In genomic region chr10:75651452-75651851, GRCh38 we compare ENCODE assay signal across 14 cellular contexts.
DNase-seq lines count a peak whose midpoint lies in the region; ATAC-seq and TF ChIP-seq lines count a peak whose summit lies in the region.
"Had no signal": no experiment of that assay in that cellular context is flagged by ENCODE, and none has a peak within 500 bp of the region (broad histone marks: within the 10 kb centered on the region; RNA-seq: fewer than 3 reads in every experiment).

No MANE protein-coding gene starts in this region.

- no peak for DNase-seq in GM13977 (ENCODE audit: low spot score)
- DNase-seq in SK-MEL-5 (ENCODE audit: low read depth, low spot score): peak; percentile 40
- DNase-seq in foreskin melanocyte: peak; percentile 55
- no peak for DNase-seq in 8988T
- DNase-seq in T1000 (lab: John Stamatoyannopoulos, UW): no peak
- no peak for DNase-seq in NCI-H187 (lab: John Stamatoyannopoulos, UW)
- DNase-seq: activated T-cell treated with anti-CD3 and anti-CD28 coated beads, Interleukin-2, amount 50 U/mL, for 4 hours; CD4-positive, alpha-beta memory T cell; hippocampal formation; NCI-H1417 treated with DMSO at 0.1 percent for 48 hours; nucleus accumbens; T-cell had no signal

- in situ Hi-C loops in GM13977 (cut with MboI; ENCODE audit: low pct_unique_long_range_greater_than_20kb, low sequenced_read_pairs, unreplicated experiment) (no loop called here), SK-MEL-5 (cut with HindIII; ENCODE audit: low pct_unique_long_range_greater_than_20kb, low sequenced_read_pairs) (no loop called here)

- peak; percentile 27 for TF ChIP-seq CTCF in 22Rv1 (IDR thresholded peaks at IDR 0.05)
- TF ChIP-seq CTCF in GM13977 (IDR thresholded peaks at IDR 0.05; ENCODE audit: extremely low read depth, insufficient read depth, missing control alignments): peak; percentile 11

- no peak overlapping the region for H3K27ac ChIP-seq in 22Rv1

- ATAC-seq in GM19328 (IDR thresholded peaks at IDR 0.05; ENCODE audit: unreplicated experiment): no peak
- ATAC-seq: activated T-cell treated with anti-CD3 and anti-CD28 coated beads, Interleukin-2, amount 50 U/mL, for 4 hours; T-cell had no signal

Comparison
In these comparisons a context has a peak if more than half of its experiments do, and no peak if none do; other contexts are left out.
1. DNase-seq: peak in SK-MEL-5 (single experiment) and foreskin melanocyte (single experiment); none in GM13977 (single experiment), 8988T (single experiment), T1000 (single experiment) and NCI-H187 (0 of 2).